Comparison of ENCODE assay signal across 13 cellular contexts in genomic region chr16:24978370-24978914, GRCh38. TPM values are rescaled to one million over a fixed set of nuclear protein-coding genes. Genes with fewer than 3 reads are reported as not detected.
DNase-seq lines count a peak whose midpoint lies in the region; ATAC-seq, FAIRE-seq and TF ChIP-seq lines count a peak whose summit lies in the region.
"Had no signal": no experiment of that assay in that cellular context is flagged by ENCODE, and none has a peak within 500 bp of the region (broad histone marks: within the 10 kb centered on the region; RNA-seq: fewer than 3 reads in every experiment).

No MANE protein-coding gene starts in this region.

- FAIRE-seq in A549 (lab: Jason Lieb, UNC): no peak
- FAIRE-seq: H54, TTC549, urothelium cell line had no signal

- peak overlapping the region; percentile 77 for H3K4me2 ChIP-seq in A549
- no peak overlapping the region for H3K4me2 ChIP-seq in mesendoderm (ENCODE audit: low read length)

- peaks cover 3% of the 10 kb centered on the region; the same call in 1 of the 2 replicates for H3K9me3 Mint-ChIP-seq in WTC11
- H3K9me3 Mint-ChIP-seq in naive thymus-derived CD8-positive, alpha-beta T cell: peaks cover 0 to 4% (median 0%) of the 10 kb centered on the region in 9 donors
- H3K9me3 Mint-ChIP-seq in T-cell: no peaks in the 10 kb centered on the region

- peak overlapping the region; percentile 92 for H3K27ac Mint-ChIP-seq in WTC11
- peak overlapping the region in 2 of 10 donors; percentile 58 to 59 for H3K27ac Mint-ChIP-seq in naive thymus-derived CD8-positive, alpha-beta T cell
- peak overlapping the region in 1 of 2 donors; percentile 60 for H3K27ac Mint-ChIP-seq in T-cell
- H3K27ac Mint-ChIP-seq: activated naive CD4-positive, alpha-beta T cell treated with anti-CD3 and anti-CD28 coated beads, Interleukin-2, amount 10 ng/mL, durations not matched to agents 7 days and 5 days had no signal

- 74% methylated on average over 8 of the region's 8 CpGs for WGBS in A549 (ENCODE audit: missing lambda C conversion rate)
- no CpG with 5 or more reads among the region's 8 CpGs for WGBS in mesendoderm (ENCODE audit: extremely low coverage, insufficient coverage, low lambda C conversion rate)

- H3K23ac ChIP-seq in mesendoderm (ENCODE audit: low read length): no peak overlapping the region

- TF ChIP-seq CTCF in A549 (IDR thresholded peaks at IDR 0.05) (no peak), WTC11 (IDR thresholded peaks at IDR 0.05) (no peak)

- POLR2A ChIA-PET in A549 (lab: Yijun Ruan, JAX) (no interaction called here), WTC11 (lab: Charles Lee) (no interaction called here), T-cell (lab: Charles Lee) (interaction anchor here in 1 of 2 donors (1.2 kb wide), 1 partner anchor 37 kb away, joined by 5 read pairs; the partner anchor contains the start of gene ARHGAP17)
- POLR2A ChIA-PET in naive thymus-derived CD8-positive, alpha-beta T cell (lab: Charles Lee): interaction anchor here (0.7 kb wide), 1 partner anchor 131 kb away, joined by 4 read pairs; no protein-coding TSS in a partner anchor

- peaks cover 17% of the 10 kb centered on the region for H3K36me3 Mint-ChIP-seq in WTC11
- H3K36me3 Mint-ChIP-seq in naive thymus-derived CD8-positive, alpha-beta T cell: peaks cover 4 to 56% (median 36%) of the 10 kb centered on the region in 3 donors
- peaks cover 49% of the 10 kb centered on the region for H3K36me3 Mint-ChIP-seq in T-cell

- H3K4me3 Mint-ChIP-seq in WTC11 (no peak overlapping the region), T-cell (no peak overlapping the region)
- no peak overlapping the region for H3K4me3 Mint-ChIP-seq in naive thymus-derived CD8-positive, alpha-beta T cell
- H3K4me3 Mint-ChIP-seq: activated naive CD4-positive, alpha-beta T cell treated with anti-CD3 and anti-CD28 coated beads, Interleukin-2, amount 10 ng/mL, durations not matched to agents 7 days and 5 days had no signal

- H2BK120ac ChIP-seq in mesendoderm (ENCODE audit: low read depth, low read length): no peak overlapping the region

- H3K4me1 Mint-ChIP-seq in WTC11 (peaks cover 31% of the 10 kb centered on the region), T-cell (peaks cover 34 to 58% (median 50%) of the 10 kb centered on the region in 3 donors)
- peaks cover 26 to 72% (median 45%) of the 10 kb centered on the region in 4 donors for H3K4me1 Mint-ChIP-seq in naive thymus-derived CD8-positive, alpha-beta T cell

- H3K56ac ChIP-seq in mesendoderm (ENCODE audit: low read length): peak overlapping the region; percentile 30

- no peak overlapping the region for H3K4ac ChIP-seq in mesendoderm (ENCODE audit: low read depth, low read length)

- H3K4me1 ChIP-seq in A549: peaks cover 48% of the 10 kb centered on the region
- H3K4me1 ChIP-seq in mesendoderm (ENCODE audit: control insufficient read depth, low read depth, low read length): peaks cover 7% of the 10 kb centered on the region

- peak overlapping the region; percentile 4 for H3K18ac ChIP-seq in mesendoderm (ENCODE audit: low read length)

- H4K8ac ChIP-seq in mesendoderm (ENCODE audit: low read depth, low read length): no peak overlapping the region

- DNase-seq in A549 (ENCODE audit: low read depth in 1 of 2, low spot score in 1 of 2) (no peak), WTC11 (ENCODE audit: low spot score) (no peak), mesendoderm (no peak), NCI-H748 (lab: John Stamatoyannopoulos, UW; ENCODE audit: unreplicated experiment) (no peak), cerebellum (ENCODE audit: low spot score) (no peak), T-cell (no peak)
- no peak for DNase-seq in naive thymus-derived CD8-positive, alpha-beta T cell
- DNase-seq: activated naive CD4-positive, alpha-beta T cell treated with anti-CD3 and anti-CD28 coated beads, Interleukin-2, amount 10 ng/mL, durations not matched to agents 7 days and 5 days; NCI-H510A treated with DMSO at 0.1 percent for 48 hours had no signal

- no peak overlapping the region for H2AK5ac ChIP-seq in mesendoderm (ENCODE audit: low read length)

- ATAC-seq in A549 (peak in 1 of 2 experiments; percentile 43; a peak in 2 of 6 replicates), GM21737 (IDR thresholded peaks at IDR 0.05; ENCODE audit: unreplicated experiment) (peak; percentile 34), WTC11 (no peak), T-cell (replicated peaks in 1 of 4) (no peak)
- no peak for ATAC-seq in naive thymus-derived CD8-positive, alpha-beta T cell

- no peak overlapping the region for H4K5ac ChIP-seq in mesendoderm (ENCODE audit: low read length)

- peaks cover 15% of the 10 kb centered on the region for H3K79me1 ChIP-seq in mesendoderm (ENCODE audit: low read length)

- H2BK15ac ChIP-seq in mesendoderm (replicated peaks; ENCODE audit: low read depth): no peak overlapping the region

- peak overlapping the region; percentile 61 to 77 for H3K27ac ChIP-seq in A549
- no peak overlapping the region for H3K27ac ChIP-seq in mesendoderm (ENCODE audit: low read depth, low read length)

- no peaks in the 10 kb centered on the region for H3K27me3 ChIP-seq in mesendoderm (ENCODE audit: insufficient read depth, low read length, poor library complexity)

- H3K79me2 ChIP-seq in mesendoderm (ENCODE audit: control insufficient read depth, insufficient read depth, low read length): peaks cover 14% of the 10 kb centered on the region

- no peak for TF ChIP-seq POLR2A in A549 (IDR thresholded peaks at IDR 0.05; ENCODE audit: low read length)

- H3K36me3 ChIP-seq in mesendoderm (ENCODE audit: control insufficient read depth, insufficient read depth, low read length): no peaks in the 10 kb centered on the region

- no peak overlapping the region for H2BK5ac ChIP-seq in mesendoderm (ENCODE audit: low read length)

- CTCF ChIA-PET in A549 (lab: Yijun Ruan, JAX) (no interaction called here), WTC11 (lab: Charles Lee) (interaction anchor here (1.0 to 1.3 kb wide), 2 partner anchors 11 to 725 kb away, joined by 3 read pairs; no protein-coding TSS in a partner anchor), T-cell (lab: Charles Lee) (no interaction called here)

- no peak for TF ChIP-seq RAD21 in A549 (conservative IDR thresholded peaks at IDR 0.05 in 1 of 2, IDR thresholded peaks at IDR 0.05 in 1 of 2)

- H3K27me3 Mint-ChIP-seq in WTC11 (ENCODE audit: low read depth) (no peaks in the 10 kb centered on the region), T-cell (no peaks in the 10 kb centered on the region)
- no peaks in the 10 kb centered on the region for H3K27me3 Mint-ChIP-seq in naive thymus-derived CD8-positive, alpha-beta T cell
- H3K27me3 Mint-ChIP-seq: activated naive CD4-positive, alpha-beta T cell treated with anti-CD3 and anti-CD28 coated beads, Interleukin-2, amount 10 ng/mL, durations not matched to agents 7 days and 5 days had no signal

- peak overlapping the region; percentile 8 for H3K9ac ChIP-seq in mesendoderm (ENCODE audit: low read length)

- H3K4me3 ChIP-seq in A549: no peak overlapping the region
- H3K4me3 ChIP-seq in mesendoderm (ENCODE audit: low read length): no peak overlapping the region

- peaks cover 5% of the 10 kb centered on the region; the same call in 1 of the 3 replicates for H3K9me3 ChIP-seq in A549

- no peak for TF ChIP-seq EP300 in A549 (IDR thresholded peaks at IDR 0.05)

TF ChIP-seq in A549, 52 proteins besides CTCF, POLR2A, EP300 and RAD21:
- TF ChIP-seq MAX (IDR thresholded peaks at IDR 0.05) (0 out of 2 replicates have a peak, but pooled peaks have one; percentile 20), CBX8 (IDR thresholded peaks at IDR 0.05) (no peak)

TF ChIP-seq in WTC11, 78 proteins besides CTCF, POLR2A, EP300 and RAD21 (continues in another document):
- TF ChIP-seq NR3C1 (CRISPR knock-in tag; conservative IDR thresholded peaks at IDR 0.05; ENCODE audit: low read depth) (no peak), TEAD1 (CRISPR knock-in tag; IDR thresholded peaks at IDR 0.05) (no peak), ZNF263 (CRISPR knock-in tag; IDR thresholded peaks at IDR 0.05; ENCODE audit: low read depth) (no peak), AR (CRISPR knock-in tag; IDR thresholded peaks at IDR 0.05) (no peak), NFATC4 (CRISPR knock-in tag; IDR thresholded peaks at IDR 0.05) (no peak), MLX (CRISPR knock-in tag; IDR thresholded peaks at IDR 0.05) (no peak)

RNA-seq across cellular contexts. Expression of gene ARHGAP17, which starts 36.7 kb away (rescaled TPM):
- polyA plus RNA-seq in A549 (2011; rRNA removed): 28.2 and 46.4 TPM in 2 replicates
- 28.5 and 35.8 TPM in 2 replicates for polyA plus RNA-seq in A549 (2012; cell fraction: cytosol; rRNA removed)
- 40.6 and 59.5 TPM in 2 replicates for polyA plus RNA-seq in A549 (2012; cell fraction: nucleus; rRNA removed)
- polyA plus RNA-seq in A549 (2017; fragmentation: RNase III; extraction: RNeasy Plus Mini Kit Qiagen cat#74134 plus additional on column Dnase treatment): 35.7 to 37.8 TPM (median 37.6 TPM) in 3 replicates
- polyA minus RNA-seq in A549 (2011; rRNA and poly(A)+ RNA removed): 43.7 and 44.1 TPM in 2 replicates
- total RNA-seq in WTC11 (2021): 69.9 to 84.5 TPM (median 78.9 TPM) in 3 replicates
- polyA plus RNA-seq in mesendoderm (2013, experiment 1 of 2): 61.6 TPM
- 62.5 TPM for polyA plus RNA-seq in mesendoderm (2013, experiment 2 of 2)
- total RNA-seq in naive thymus-derived CD8-positive, alpha-beta T cell: 10 to 100 TPM; 69.1 to 69.5 TPM
- 10 to 100 TPM; 18.2 to 38.6 (median 20.5) TPM for polyA plus RNA-seq in naive thymus-derived CD8-positive, alpha-beta T cell
- 38.8 TPM for total RNA-seq in cerebellum
- total RNA-seq in T-cell: 10 to 100 TPM; 61.5 to 78.1 (median 72.5) TPM

Comparison
In these comparisons a context has a peak if more than half of its experiments do, and no peak if none do; other contexts are left out.
1. Of the 8 proteins assayed by ChIP-seq in both WTC11 and A549: peak only in WTC11: none; only in A549: MAX; in both: none; in neither: 7.